Comparison of ENCODE assay signal across 20 cellular contexts in the genomic region with DNA sequence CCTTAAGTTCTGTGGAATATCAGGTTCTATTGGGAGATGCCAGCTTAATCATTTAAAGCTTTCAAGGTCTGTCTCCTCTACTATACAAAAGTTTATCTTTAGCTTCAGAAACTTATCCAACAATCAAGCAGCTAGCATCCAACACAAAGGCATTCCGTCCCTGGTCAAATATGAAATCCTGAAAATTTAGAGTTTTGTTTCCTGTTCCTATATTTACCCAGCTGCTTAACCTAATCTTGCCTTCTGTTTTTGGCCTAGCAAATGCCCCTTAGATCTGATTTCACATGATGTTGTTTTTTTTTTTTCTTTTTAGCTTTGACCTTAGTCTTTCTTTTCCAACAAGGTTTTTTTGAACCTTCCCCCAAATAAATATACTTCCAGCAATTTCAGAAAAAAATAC.
"Had no signal": no experiment of that assay in that cellular context is flagged by ENCODE, and none has a peak within 500 bp of the region (broad histone marks: within the 10 kb centered on the region; RNA-seq: fewer than 3 reads in every experiment).

No MANE protein-coding gene starts in this region.

- H3K4me1 ChIP-seq: foreskin keratinocyte had no signal

- H3K9me3 ChIP-seq: sigmoid colon, transverse colon had no signal

- H3K4me3 ChIP-seq: sigmoid colon, transverse colon had no signal

- H3K27ac Mint-ChIP-seq: activated B cell treated with CpG ODN at 0.5 μM for 24 hours; activated CD4-positive, alpha-beta T cell treated with anti-CD3 and anti-CD28 coated beads, Interleukin-2, amount 10 ng/mL, durations not matched to agents 24 days and 14 days; activated CD8-positive, alpha-beta T cell treated with anti-CD3 and anti-CD28 coated beads, Interleukin-2, amount 10 ng/mL, durations not matched to agents 7 days and 5 days; activated naive CD8-positive, alpha-beta T cell treated with anti-CD3 and anti-CD28 coated beads, Interleukin-2, amount 10 ng/mL, durations not matched to agents 7 days and 5 days; activated T-cell treated with anti-CD3 and anti-CD28 coated beads, Interleukin-2, amount 50 U/mL, for 72 hours; stimulated activated naive B cell treated with anti-CD40 and anti-IgM and Interleukin-4, amounts not matched to agents 10 μg/mL and 1 μg/mL and 100 μg/mL, for 72 hours had no signal

- H3K27ac ChIP-seq: foreskin keratinocyte, sigmoid colon, transverse colon had no signal

- H3K36me3 Mint-ChIP-seq: activated naive CD8-positive, alpha-beta T cell treated with anti-CD3 and anti-CD28 coated beads, Interleukin-2, amount 10 ng/mL, durations not matched to agents 7 days and 5 days; stimulated activated naive B cell treated with anti-CD40 and anti-IgM and Interleukin-4, amounts not matched to agents 10 μg/mL and 1 μg/mL and 100 μg/mL, for 72 hours had no signal

- H3K4me3 Mint-ChIP-seq: activated B cell treated with CpG ODN at 0.5 μM for 24 hours; activated CD4-positive, alpha-beta T cell treated with anti-CD3 and anti-CD28 coated beads, Interleukin-2, amount 10 ng/mL, durations not matched to agents 24 days and 14 days; activated CD8-positive, alpha-beta T cell treated with anti-CD3 and anti-CD28 coated beads, Interleukin-2, amount 10 ng/mL, durations not matched to agents 7 days and 5 days; activated naive CD8-positive, alpha-beta T cell treated with anti-CD3 and anti-CD28 coated beads, Interleukin-2, amount 10 ng/mL, durations not matched to agents 7 days and 5 days; activated T-cell treated with anti-CD3 and anti-CD28 coated beads, Interleukin-2, amount 50 U/mL, for 72 hours; neural crest cell; stimulated activated naive B cell treated with anti-CD40 and anti-IgM and Interleukin-4, amounts not matched to agents 10 μg/mL and 1 μg/mL and 100 μg/mL, for 72 hours had no signal

- DNase-seq: activated B cell treated with CpG ODN at 0.5 μM for 24 hours; activated CD4-positive, alpha-beta T cell treated with anti-CD3 and anti-CD28 coated beads, Interleukin-2, amount 10 ng/mL, durations not matched to agents 24 days and 14 days; activated CD8-positive, alpha-beta memory T cell treated with anti-CD3 and anti-CD28 coated beads, Interleukin-2, amount 50 U/mL, for 4 hours; activated CD8-positive, alpha-beta T cell treated with anti-CD3 and anti-CD28 coated beads, Interleukin-2, amount 10 ng/mL, durations not matched to agents 7 days and 5 days; activated naive CD4-positive, alpha-beta T cell; activated naive CD8-positive, alpha-beta T cell treated with anti-CD3 and anti-CD28 coated beads, Interleukin-2, amount 10 ng/mL, durations not matched to agents 7 days and 5 days; activated T-cell treated with anti-CD3 and anti-CD28 coated beads, Interleukin-2, amount 50 U/mL, for 72 hours; anterior cingulate cortex; cerebellar nuclear complex; effector CD8-positive, alpha-beta T cell; foreskin keratinocyte; glutamatergic neuron; kidney glomerular epithelial cell; sigmoid colon; stimulated activated CD4-positive, alpha-beta T cell treated with anti-CD3 and anti-CD28 coated beads, Interleukin-2, amount 100 ng/mL, for 48 hours; stimulated activated naive B cell treated with anti-CD40 and anti-IgM and Interleukin-4, amounts not matched to agents 10 μg/mL and 1 μg/mL and 100 μg/mL, for 72 hours; substantia nigra; T-helper 2 cell; transverse colon had no signal

- H3K4me1 Mint-ChIP-seq: activated B cell treated with CpG ODN at 0.5 μM for 24 hours; activated naive CD8-positive, alpha-beta T cell treated with anti-CD3 and anti-CD28 coated beads, Interleukin-2, amount 10 ng/mL, durations not matched to agents 7 days and 5 days; neural crest cell; stimulated activated naive B cell treated with anti-CD40 and anti-IgM and Interleukin-4, amounts not matched to agents 10 μg/mL and 1 μg/mL and 100 μg/mL, for 72 hours had no signal

- ATAC-seq: activated CD8-positive, alpha-beta T cell treated with anti-CD3 and anti-CD28 coated beads, Interleukin-2, amount 10 ng/mL, durations not matched to agents 7 days and 5 days; activated T-cell treated with anti-CD3 and anti-CD28 coated beads, Interleukin-2, amount 50 U/mL, for 72 hours; foreskin keratinocyte had no signal

- H3K27me3 ChIP-seq: foreskin keratinocyte, sigmoid colon, transverse colon had no signal

- H3K36me3 ChIP-seq: transverse colon had no signal

- H3K27me3 Mint-ChIP-seq: activated B cell treated with CpG ODN at 0.5 μM for 24 hours; activated CD4-positive, alpha-beta T cell treated with anti-CD3 and anti-CD28 coated beads, Interleukin-2, amount 10 ng/mL, durations not matched to agents 24 days and 14 days; activated naive CD8-positive, alpha-beta T cell treated with anti-CD3 and anti-CD28 coated beads, Interleukin-2, amount 10 ng/mL, durations not matched to agents 7 days and 5 days; stimulated activated naive B cell treated with anti-CD40 and anti-IgM and Interleukin-4, amounts not matched to agents 10 μg/mL and 1 μg/mL and 100 μg/mL, for 72 hours had no signal

- H3K9me3 Mint-ChIP-seq: activated B cell treated with CpG ODN at 0.5 μM for 24 hours; activated CD4-positive, alpha-beta T cell treated with anti-CD3 and anti-CD28 coated beads, Interleukin-2, amount 10 ng/mL, durations not matched to agents 24 days and 14 days; activated naive CD8-positive, alpha-beta T cell treated with anti-CD3 and anti-CD28 coated beads, Interleukin-2, amount 10 ng/mL, durations not matched to agents 7 days and 5 days; activated T-cell treated with anti-CD3 and anti-CD28 coated beads, Interleukin-2, amount 50 U/mL, for 72 hours; neural crest cell; stimulated activated naive B cell treated with anti-CD40 and anti-IgM and Interleukin-4, amounts not matched to agents 10 μg/mL and 1 μg/mL and 100 μg/mL, for 72 hours had no signal
